Comparison of ENCODE assay signal across 24 cellular contexts in genomic region chr9:11045589-11045988, GRCh38.
"Had no signal": no experiment of that assay in that cellular context is flagged by ENCODE, and none has a peak within 500 bp of the region (broad histone marks: within the 10 kb centered on the region; RNA-seq: fewer than 3 reads in every experiment).

No MANE protein-coding gene starts in this region.

- H3K27me3 ChIP-seq: dorsolateral prefrontal cortex, gastrocnemius medialis, heart right ventricle, neutrophil, right atrium auricular region, sigmoid colon, stomach, transverse colon had no signal

- ATAC-seq: esophagus mucosa, gastrocnemius medialis, heart right ventricle, left colon, left ventricle myocardium superior had no signal

- H3K27ac Mint-ChIP-seq: naive B cell, nephron had no signal

- H3K27me3 Mint-ChIP-seq: naive B cell had no signal

- H3K36me3 ChIP-seq: gastrocnemius medialis, heart right ventricle, neutrophil, right atrium auricular region, sigmoid colon, stomach, thoracic aorta, transverse colon had no signal

- H3K36me3 Mint-ChIP-seq: naive B cell had no signal

- DNase-seq: cortex of kidney; dorsolateral prefrontal cortex; effector CD8-positive, alpha-beta T cell; gastrocnemius medialis; heart right ventricle; hypothalamus; left colon; left ventricle myocardium superior; mesenchymal stem cell; naive B cell; posterior cingulate gyrus; sigmoid colon; stimulated activated CD4-positive, alpha-beta T cell treated with anti-CD3 and anti-CD28 coated beads, Interleukin-12 subunit alpha, Interleukin-12 subunit beta, amount 100 ng/mL, for 4 hours; stimulated activated naive CD4-positive, alpha-beta T cell; stomach; substantia nigra; transverse colon had no signal

- H3K4me1 ChIP-seq: gastrocnemius medialis, heart right ventricle, right atrium auricular region, sigmoid colon, stomach, transverse colon had no signal

- H3K27ac ChIP-seq: dorsolateral prefrontal cortex, gastrocnemius medialis, heart right ventricle, neutrophil, right atrium auricular region, sigmoid colon, skin epidermis, stomach, thoracic aorta, transverse colon had no signal

- H3K4me3 ChIP-seq: dorsolateral prefrontal cortex, gastrocnemius medialis, heart right ventricle, lung, right atrium auricular region, sigmoid colon, skin epidermis, stomach, thoracic aorta, transverse colon had no signal

- H3K4me3 Mint-ChIP-seq: naive B cell, nephron had no signal

- H3K9me3 ChIP-seq: gastrocnemius medialis, neutrophil, right atrium auricular region, stomach, thoracic aorta had no signal

- H3K9me3 Mint-ChIP-seq: nephron had no signal

- H3K4me1 Mint-ChIP-seq: naive B cell, nephron had no signal
